In the genomic region with DNA sequence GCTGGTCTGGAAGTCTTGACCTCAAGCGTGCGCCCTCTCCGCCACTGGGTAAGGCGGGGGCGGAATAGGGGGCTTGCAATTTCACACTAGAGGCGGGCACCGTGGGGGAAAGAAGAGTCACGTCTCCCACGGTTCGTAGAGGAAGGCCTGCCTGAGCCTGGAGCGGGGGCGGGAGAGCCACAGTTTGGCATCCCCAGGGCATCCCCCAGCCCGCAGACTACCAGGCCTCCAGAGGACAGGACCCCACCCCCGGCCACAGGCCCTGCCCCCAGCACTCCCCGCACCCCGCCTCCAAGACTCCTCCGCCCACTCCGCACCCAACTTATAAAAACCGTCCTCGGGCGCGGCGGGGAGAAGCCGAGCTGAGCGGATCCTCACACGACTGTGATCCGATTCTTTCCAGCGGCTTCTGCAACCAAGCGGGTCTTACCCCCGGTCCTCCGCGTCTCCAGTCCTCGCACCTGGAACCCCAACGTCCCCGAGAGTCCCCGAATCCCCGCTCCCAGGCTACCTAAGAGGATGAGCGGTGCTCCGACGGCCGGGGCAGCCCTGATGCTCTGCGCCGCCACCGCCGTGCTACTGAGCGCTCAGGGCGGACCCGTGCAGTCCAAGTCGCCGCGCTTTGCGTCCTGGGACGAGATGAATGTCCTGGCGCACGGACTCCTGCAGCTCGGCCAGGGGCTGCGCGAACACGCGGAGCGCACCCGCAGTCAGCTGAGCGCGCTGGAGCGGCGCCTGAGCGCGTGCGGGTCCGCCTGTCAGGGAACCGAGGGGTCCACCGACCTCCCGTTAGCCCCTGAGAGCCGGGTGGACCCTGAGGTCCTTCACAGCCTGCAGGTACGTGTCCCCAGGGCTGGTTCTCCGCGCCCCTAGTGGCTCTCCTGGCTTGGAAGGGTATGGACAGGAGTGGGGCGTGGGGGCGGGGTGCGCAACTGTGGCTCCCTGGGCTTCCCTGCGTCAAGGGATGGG, we compare ENCODE assay signal across 8 cellular contexts. TPM values are rescaled to one million over a fixed set of nuclear protein-coding genes. Genes with fewer than 3 reads are reported as not detected.
DNase-seq lines count a peak whose midpoint lies in the region; ATAC-seq, FAIRE-seq and TF ChIP-seq lines count a peak whose summit lies in the region.

TSS of gene ANGPTL4 (plus strand) at position 353 of the 969 bp plus-strand sequence. CDS start at position 520, 167 bp downstream.

- peaks cover 46% of the 10 kb centered on the region for H3K27me3 Mint-ChIP-seq in activated CD8-positive, alpha-beta memory T cell treated with anti-CD3 and anti-CD28 coated beads, Interleukin-2, amount 10 ng/mL, durations not matched to agents 7 days and 5 days

- H3K4me1 ChIP-seq in ACC112 (ENCODE audit: control insufficient read depth, insufficient read depth, low read length, unreplicated experiment) (peaks cover 39% of the 10 kb centered on the region), HUES6 (ENCODE audit: control insufficient read depth, insufficient read depth, low read length) (peaks cover 28% of the 10 kb centered on the region), mesodermal cell (ENCODE audit: control insufficient read depth, insufficient read depth, low read length, poor library complexity, severe bottlenecking) (peaks cover 25% of the 10 kb centered on the region)

- CTCF ChIA-PET in activated CD8-positive, alpha-beta memory T cell treated with anti-CD3 and anti-CD28 coated beads, Interleukin-2, amount 10 ng/mL, durations not matched to agents 7 days and 5 days (lab: Charles Lee), result interaction anchor here (0.9 to 4.7 kb wide), 3 partner anchors 10 to 222 kb away, joined by 3 to 34 read pairs (median 5); no protein-coding TSS in a partner anchor

- no peak for FAIRE-seq in D721Med (lab: Jason Lieb, UNC)

- H3K27me3 ChIP-seq in ACC112 (ENCODE audit: insufficient read depth, low read length) (no peaks in the 10 kb centered on the region), HUES6 (ENCODE audit: control insufficient read depth, insufficient read depth, low read length) (peaks cover 37% of the 10 kb centered on the region)

- peaks cover 18% of the 10 kb centered on the region for H3K79me2 ChIP-seq in ACC112 (ENCODE audit: control insufficient read depth, insufficient read depth, low read length, unreplicated experiment)

- H3K4me1 Mint-ChIP-seq in activated CD8-positive, alpha-beta memory T cell treated with anti-CD3 and anti-CD28 coated beads, Interleukin-2, amount 10 ng/mL, durations not matched to agents 7 days and 5 days, result peaks cover 10% of the 10 kb centered on the region

- peak within 1 kb of the TSS; percentile 92 for H3K27ac ChIP-seq in ACC112 (ENCODE audit: low read depth, low read length)
- no peak within 1 kb of the TSS for H3K27ac ChIP-seq in HUES6 (ENCODE audit: low read depth, low read length)
- H3K27ac ChIP-seq in mesodermal cell (ENCODE audit: low read depth, low read length, severe bottlenecking), result peak within 1 kb of the TSS; percentile 49

- H2AFZ ChIP-seq in ACC112 (ENCODE audit: low read length, unreplicated experiment), result no peak within 1 kb of the TSS

- TF ChIP-seq CTCF in D721Med (IDR thresholded peaks at IDR 0.05; ENCODE audit: insufficient read depth, missing control alignments), result no peak

- H3K9me3 ChIP-seq in HUES6 (ENCODE audit: control insufficient read depth, insufficient read depth, low read depth, low read length) (no peaks in the 10 kb centered on the region), mesodermal cell (ENCODE audit: control insufficient read depth, low read length) (no peaks in the 10 kb centered on the region)

- H3K4me3 ChIP-seq in ACC112 (ENCODE audit: low read depth, low read length) (peak within 1 kb of the TSS; percentile 98), HUES6 (ENCODE audit: low read depth, low read length) (peak within 1 kb of the TSS; percentile 68), mesodermal cell (ENCODE audit: extremely low read depth, insufficient read depth, low read length, poor library complexity, severe bottlenecking) (peak within 1 kb of the TSS; percentile 46)

- H3K36me3 ChIP-seq in ACC112 (ENCODE audit: insufficient read depth, low read length) (no peaks in the 10 kb centered on the region; the same call in 1 of the 2 replicates), HUES6 (ENCODE audit: control insufficient read depth, insufficient read depth, low read length) (no peaks in the 10 kb centered on the region), mesodermal cell (ENCODE audit: control insufficient read depth, insufficient read depth, low read length) (peaks cover 6% of the 10 kb centered on the region)

- 1 to 2% methylated on average over 60 to 67 of the region's 81 CpGs for WGBS in mesodermal cell (ENCODE audit: insufficient coverage in 2 of 2), 2 experiments

- peak; percentile 76 for DNase-seq in activated CD8-positive, alpha-beta memory T cell treated with anti-CD3 and anti-CD28 coated beads, Interleukin-2, amount 10 ng/mL, durations not matched to agents 7 days and 5 days
- DNase-seq in epidermal melanocyte (ENCODE audit: insufficient read length, low spot score), result peak; percentile 79
- DNase-seq in stimulated activated CD8-positive, alpha-beta memory T cell treated with anti-CD3 and anti-CD28 coated beads, Interleukin-4, amount 100 ng/mL, for 24 hours (ENCODE audit: low read depth), result peak; percentile 49
- DNase-seq in NK-92 treated with Interleukin-12 subunit alpha and Interleukin-12 subunit beta, amount 100 ng/mL, for 24 hours (lab: John Stamatoyannopoulos, UW), result no peak
- no peak for DNase-seq in D721Med (ENCODE audit: insufficient read length, low spot score)

- H3K9me3 Mint-ChIP-seq in activated CD8-positive, alpha-beta memory T cell treated with anti-CD3 and anti-CD28 coated beads, Interleukin-2, amount 10 ng/mL, durations not matched to agents 7 days and 5 days (ENCODE audit: low read depth), result no peaks in the 10 kb centered on the region

- peak within 1 kb of the TSS; percentile 77 for H3K4me3 Mint-ChIP-seq in activated CD8-positive, alpha-beta memory T cell treated with anti-CD3 and anti-CD28 coated beads, Interleukin-2, amount 10 ng/mL, durations not matched to agents 7 days and 5 days

- ATAC-seq in activated CD8-positive, alpha-beta memory T cell treated with anti-CD3 and anti-CD28 coated beads, Interleukin-2, amount 10 ng/mL, durations not matched to agents 7 days and 5 days, result peak; percentile 82

- H3K27ac Mint-ChIP-seq in activated CD8-positive, alpha-beta memory T cell treated with anti-CD3 and anti-CD28 coated beads, Interleukin-2, amount 10 ng/mL, durations not matched to agents 7 days and 5 days, result peak within 1 kb of the TSS; percentile 39

- H3K36me3 Mint-ChIP-seq in activated CD8-positive, alpha-beta memory T cell treated with anti-CD3 and anti-CD28 coated beads, Interleukin-2, amount 10 ng/mL, durations not matched to agents 7 days and 5 days, result peaks cover 2% of the 10 kb centered on the region

- H3K9ac ChIP-seq in HUES6 (ENCODE audit: low read length), result peak within 1 kb of the TSS; percentile 64

RNA-seq across cellular contexts. Expression of gene ANGPTL4, which starts in this region (rescaled TPM):
- under 1 TPM; 0.50 to 0.82 TPM for total RNA-seq in activated CD8-positive, alpha-beta memory T cell treated with anti-CD3 and anti-CD28 coated beads, Interleukin-2, amount 10 ng/mL, durations not matched to agents 7 days and 5 days
- 10.0 TPM for polyA plus RNA-seq in mesodermal cell (2013, experiment 1 of 2)
- 7.6 TPM for polyA plus RNA-seq in mesodermal cell (2013, experiment 2 of 2)

Comparison
In these comparisons a context has a peak if more than half of its experiments do, and no peak if none do; other contexts are left out.
1. Peak in DNase-seq and ATAC-seq in activated CD8-positive, alpha-beta memory T cell treated with anti-CD3 and anti-CD28 coated beads, Interleukin-2, amount 10 ng/mL, durations not matched to agents 7 days and 5 days; RNA of the gene not detected or under 1 TPM.
2. H3K4me3 ChIP-seq: peak in every context shown above with its lines; median percentile 98 in ACC112; 68 in HUES6; 46 in mesodermal cell.
3. DNase-seq: peak in epidermal melanocyte (single experiment) and stimulated activated CD8-positive, alpha-beta memory T cell treated with anti-CD3 and anti-CD28 coated beads, Interleukin-4, amount 100 ng/mL, for 24 hours (single experiment); none in NK-92 treated with Interleukin-12 subunit alpha and Interleukin-12 subunit beta, amount 100 ng/mL, for 24 hours (single experiment) and D721Med (single experiment).